In genomic region chr12:52925717-52926595, GRCh38 we compare ENCODE assay signal across 11 cellular contexts. TPM values are rescaled to one million over a fixed set of nuclear protein-coding genes. Genes with fewer than 3 reads are reported as not detected.
A peak's percentile ranks its signal among the peaks of the same experiment; 100 is the strongest.
DNase-seq lines count a peak whose midpoint lies in the region; ATAC-seq, FAIRE-seq and TF ChIP-seq lines count a peak whose summit lies in the region.
"Had no signal": no experiment of that assay in that cellular context is flagged by ENCODE, and none has a peak within 500 bp of the region (broad histone marks: within the 10 kb centered on the region; RNA-seq: fewer than 3 reads in every experiment).

No MANE protein-coding gene starts in this region.

- H3K4me3 ChIP-seq in heart left ventricle, result no peak overlapping the region
- no peak overlapping the region for H3K4me3 ChIP-seq in kidney (ENCODE audit: low read length in 2 of 2)
- no peak overlapping the region for H3K4me3 ChIP-seq in uterus
- H3K4me3 ChIP-seq: right atrium auricular region had no signal

- no peak for FAIRE-seq in RCC 7860 (lab: Jason Lieb, UNC)
- FAIRE-seq in kidney (lab: Jason Lieb, UNC), result no peak

- 79 to 83% (median 82%) methylated on average over 7 of the region's 7 CpGs for WGBS in heart left ventricle, 4 donors

- ATAC-seq in left ventricle myocardium superior (peak; percentile 10), heart left ventricle (no peak), HG03457 (IDR thresholded peaks at IDR 0.05; ENCODE audit: unreplicated experiment) (no peak), GM18505 (IDR thresholded peaks at IDR 0.05; ENCODE audit: unreplicated experiment) (no peak)
- ATAC-seq: stimulated activated naive B cell treated with anti-CD40 and anti-IgM and Interleukin-4, amounts not matched to agents 10 μg/mL and 1 μg/mL and 100 μg/mL, for 72 hours had no signal

- no peak overlapping the region for H3K27ac ChIP-seq in heart left ventricle
- H3K27ac ChIP-seq in kidney (ENCODE audit: low read depth in 2 of 2, low read length in 2 of 2), result peak overlapping the region; percentile 63 to 77
- peak overlapping the region; percentile 15 to 37 for H3K27ac ChIP-seq in uterus

- peaks cover 0 to 33% (median 12%) of the 10 kb centered on the region in 12 donors for H3K4me1 ChIP-seq in heart left ventricle
- peaks cover 10 to 22% of the 10 kb centered on the region in 2 donors for H3K4me1 ChIP-seq in kidney (ENCODE audit: control insufficient read depth in 1 of 2, insufficient read depth in 1 of 2, low read depth in 1 of 2, low read length in 2 of 2)
- H3K4me1 ChIP-seq in uterus, result peaks cover 0 to 9% of the 10 kb centered on the region in 2 donors

- no peak for TF ChIP-seq CTCF in heart left ventricle (IDR thresholded peaks at IDR 0.05)
- TF ChIP-seq CTCF in kidney (IDR thresholded peaks at IDR 0.05; ENCODE audit: borderline replicate concordance, extremely low read depth, insufficient read depth), result no peak
- no peak for TF ChIP-seq CTCF in uterus (IDR thresholded peaks at IDR 0.05)

- no peaks in the 10 kb centered on the region for H3K36me3 ChIP-seq in heart left ventricle
- H3K36me3 ChIP-seq in kidney (ENCODE audit: control insufficient read depth in 1 of 2, insufficient read depth in 2 of 2, low read length in 2 of 2), result no peaks in the 10 kb centered on the region
- no peaks in the 10 kb centered on the region for H3K36me3 ChIP-seq in uterus
- H3K36me3 ChIP-seq: right atrium auricular region had no signal

- TF ChIP-seq POLR2A in heart left ventricle (IDR thresholded peaks at IDR 0.05) (no peak), uterus (IDR thresholded peaks at IDR 0.05) (no peak), GM18505 (IDR thresholded peaks at IDR 0.05; ENCODE audit: borderline replicate concordance, extremely low read depth, insufficient read depth, insufficient read length) (no peak)

- H3K9me3 ChIP-seq in heart left ventricle (no peaks in the 10 kb centered on the region), kidney (ENCODE audit: control insufficient read depth in 1 of 2, low read length in 2 of 2) (no peaks in the 10 kb centered on the region), uterus (no peaks in the 10 kb centered on the region)
- H3K9me3 ChIP-seq: right atrium auricular region had no signal

- DNase-seq in left ventricle myocardium superior (no peak), heart left ventricle (no peak), RCC 7860 (ENCODE audit: low spot score) (peak; percentile 40), kidney (no peak), uterus (no peak), KG1 (lab: John Stamatoyannopoulos, UW) (no peak)
- DNase-seq: NCI-H524; stimulated activated naive B cell treated with anti-CD40 and anti-IgM and Interleukin-4, amounts not matched to agents 10 μg/mL and 1 μg/mL and 100 μg/mL, for 72 hours had no signal

- H3K27me3 ChIP-seq in heart left ventricle (no peaks in the 10 kb centered on the region), uterus (no peaks in the 10 kb centered on the region)
- H3K27me3 ChIP-seq: right atrium auricular region had no signal

- intact Hi-C loops in left ventricle myocardium superior (cut with micrococcal nuclease), result no loop called here
- intact Hi-C loops in heart left ventricle (cut with DNase I), result loop anchor here in 1 of 10 donors (2.0 kb wide), 1 partner anchor 35 kb away; no protein-coding TSS in a partner anchor
- intact Hi-C loops in kidney (cut with DNase I), result no loop called here
- intact Hi-C loops in uterus (cut with DNase I; ENCODE audit: low total_unique reads), result no loop called here

- no peak overlapping the region for H3K9ac ChIP-seq in kidney (ENCODE audit: low read length in 2 of 2)

RNA-seq across cellular contexts. Expression of gene KRT8, which starts 21.1 kb away (rescaled TPM):
- total RNA-seq in left ventricle myocardium superior (100 TPM), heart left ventricle (100 to 1,000 TPM in 6 of 9 donors, 10 to 100 TPM in 3; 79.9 to 210 (median 110) TPM), kidney (546 TPM), uterus (10 to 100 TPM in 3 of 4 donors, 1 to 10 TPM in 1; 9.1 to 46.2 (median 36.5) TPM)
- polyA plus RNA-seq in heart left ventricle (100 to 1,000 TPM; 139 to 227 TPM), kidney (ENCODE audit: insufficient read depth, low read depth, low replicate concordance) (333 TPM)

RNA-seq across cellular contexts. Expression of gene KRT18, which starts 23.0 kb away (rescaled TPM):
- total RNA-seq in left ventricle myocardium superior (9.2 TPM), heart left ventricle (10 to 100 TPM in 3 of 9 donors, 1 to 10 TPM in 6; 3.4 to 88.2 (median 6.9) TPM), kidney (386 TPM), uterus (10 to 100 TPM in 3 of 4 donors, 1 to 10 TPM in 1; 2.6 to 69.2 (median 17.8) TPM)
- polyA plus RNA-seq in heart left ventricle (1 to 10 TPM; 6.1 to 8.7 TPM), kidney (ENCODE audit: insufficient read depth, low read depth, low replicate concordance) (245 TPM)

Comparison
In these comparisons a context has a peak if more than half of its experiments do, and no peak if none do; other contexts are left out.
1. H3K27ac ChIP-seq: peak in kidney (2 of 2) and uterus (2 of 2); none in heart left ventricle (0 of 12).